ENCODE assay signal across 17 cellular contexts in genomic region chr11:122676638-122677037, GRCh38. TPM values are rescaled to one million over a fixed set of nuclear protein-coding genes. Genes with fewer than 3 reads are reported as not detected.
DNase-seq lines count a peak whose midpoint lies in the region; ATAC-seq and TF ChIP-seq lines count a peak whose summit lies in the region.
"Had no signal": no experiment of that assay in that cellular context is flagged by ENCODE, and none has a peak within 500 bp of the region (broad histone marks: within the 10 kb centered on the region; RNA-seq: fewer than 3 reads in every experiment).

No MANE protein-coding gene starts in this region.

- no peak for TF ChIP-seq POLR2A in gastroesophageal sphincter (IDR thresholded peaks at IDR 0.05)

- H3K4me3 Mint-ChIP-seq in activated naive CD8-positive, alpha-beta T cell = peak overlapping the region; percentile 59
- H3K4me3 Mint-ChIP-seq in nephron progenitor cell = no peak overlapping the region
- H3K4me3 Mint-ChIP-seq: dendritic cell treated with granulocyte-macrophage colony-stimulating factor and Interleukin-4, amounts not matched to agents 40 ng/mL and 50 ng/mL, for 4 days; stimulated activated memory B cell treated with anti-CD40 and anti-IgM and Interleukin-4, amounts not matched to agents 10 μg/mL and 1 μg/mL and 100 μg/mL, for 72 hours had no signal

- no peaks in the 10 kb centered on the region for H3K9me3 Mint-ChIP-seq in activated naive CD8-positive, alpha-beta T cell (ENCODE audit: low read depth)
- H3K9me3 Mint-ChIP-seq in nephron progenitor cell = no peaks in the 10 kb centered on the region
- H3K9me3 Mint-ChIP-seq: dendritic cell treated with granulocyte-macrophage colony-stimulating factor and Interleukin-4, amounts not matched to agents 40 ng/mL and 50 ng/mL, for 4 days; IgD-negative memory B cell; naive B cell; stimulated activated memory B cell treated with anti-CD40 and anti-IgM and Interleukin-4, amounts not matched to agents 10 μg/mL and 1 μg/mL and 100 μg/mL, for 72 hours had no signal

- peaks cover 15% of the 10 kb centered on the region for H3K27me3 ChIP-seq in gastroesophageal sphincter
- H3K27me3 ChIP-seq: SJSA1, uterus had no signal

- no peak overlapping the region for H3K4me3 ChIP-seq in gastroesophageal sphincter
- H3K4me3 ChIP-seq: left ventricle myocardium inferior, SJSA1, uterus had no signal

- no peak overlapping the region for H3K27ac ChIP-seq in gastroesophageal sphincter
- H3K27ac ChIP-seq: left ventricle myocardium inferior, SJSA1, uterus had no signal

- no peaks in the 10 kb centered on the region for H3K36me3 ChIP-seq in gastroesophageal sphincter
- H3K36me3 ChIP-seq: left ventricle myocardium inferior, SJSA1, uterus had no signal

- 87 to 100% methylated on average over 3 to 4 of the region's 4 CpGs for WGBS in gastroesophageal sphincter (ENCODE audit: low coverage in 1 of 2), 2 donors

- no peak for TF ChIP-seq EP300 in gastroesophageal sphincter (IDR thresholded peaks at IDR 0.05)

- no peaks in the 10 kb centered on the region for H3K4me1 ChIP-seq in gastroesophageal sphincter
- H3K4me1 ChIP-seq: uterus had no signal

- H3K9me3 ChIP-seq in gastroesophageal sphincter = no peaks in the 10 kb centered on the region
- H3K9me3 ChIP-seq: left ventricle myocardium inferior, SJSA1, uterus had no signal

- peaks cover 67% of the 10 kb centered on the region for H3K4me1 Mint-ChIP-seq in activated naive CD8-positive, alpha-beta T cell (ENCODE audit: low read depth)
- H3K4me1 Mint-ChIP-seq in nephron progenitor cell = peaks cover 36% of the 10 kb centered on the region

- H3K27me3 Mint-ChIP-seq in activated naive CD8-positive, alpha-beta T cell = no peaks in the 10 kb centered on the region
- peaks cover 5% of the 10 kb centered on the region for H3K27me3 Mint-ChIP-seq in nephron progenitor cell (ENCODE audit: low read depth, poor library complexity)
- H3K27me3 Mint-ChIP-seq: dendritic cell treated with granulocyte-macrophage colony-stimulating factor and Interleukin-4, amounts not matched to agents 40 ng/mL and 50 ng/mL, for 4 days; stimulated activated memory B cell treated with anti-CD40 and anti-IgM and Interleukin-4, amounts not matched to agents 10 μg/mL and 1 μg/mL and 100 μg/mL, for 72 hours had no signal

- H3K36me3 Mint-ChIP-seq in activated naive CD8-positive, alpha-beta T cell = no peaks in the 10 kb centered on the region
- no peaks in the 10 kb centered on the region for H3K36me3 Mint-ChIP-seq in nephron progenitor cell (ENCODE audit: low read depth)
- H3K36me3 Mint-ChIP-seq: naive B cell had no signal

- ATAC-seq in GM21390 (IDR thresholded peaks at IDR 0.05; ENCODE audit: unreplicated experiment) = no peak
- ATAC-seq in gastroesophageal sphincter = no peak
- ATAC-seq: stimulated activated memory B cell treated with anti-CD40 and anti-IgM and Interleukin-4, amounts not matched to agents 10 μg/mL and 1 μg/mL and 100 μg/mL, for 72 hours had no signal

- H3K27ac Mint-ChIP-seq in activated naive CD8-positive, alpha-beta T cell = peak overlapping the region; percentile 83
- peak overlapping the region; percentile 81 for H3K27ac Mint-ChIP-seq in nephron progenitor cell
- H3K27ac Mint-ChIP-seq: dendritic cell treated with granulocyte-macrophage colony-stimulating factor and Interleukin-4, amounts not matched to agents 40 ng/mL and 50 ng/mL, for 4 days; stimulated activated memory B cell treated with anti-CD40 and anti-IgM and Interleukin-4, amounts not matched to agents 10 μg/mL and 1 μg/mL and 100 μg/mL, for 72 hours had no signal

- TF ChIP-seq CTCF in nephron progenitor cell (IDR thresholded peaks at IDR 0.05) (no peak), gastroesophageal sphincter (IDR thresholded peaks at IDR 0.05) (no peak)

- DNase-seq in activated CD4-positive, alpha-beta T cell treated with anti-CD3 and anti-CD28 coated beads for 48 hours = peak; percentile 52
- no peak for DNase-seq in activated CD4-positive, alpha-beta T cell treated with anti-CD3 and anti-CD28 coated beads for 1 hour
- DNase-seq in M059J (ENCODE audit: low read depth) (peak; percentile 59), nephron progenitor cell (no peak), KG1 (lab: John Stamatoyannopoulos, UW) (no peak)
- DNase-seq: hippocampal formation, left ventricle myocardium inferior, naive B cell, NCI-H1105 treated with DMSO at 0.1 percent for 48 hours, uterus had no signal

RNA-seq across cellular contexts. Expression of gene UBASH3B, which starts 21.1 kb away (rescaled TPM):
- 14.9 and 19.3 TPM in 2 replicates for total RNA-seq in M059J (2014; rRNA removed; shearing (Covaris generic))
- total RNA-seq in gastroesophageal sphincter = 1 to 10 TPM; 1.8 to 6.6 (median 3.4) TPM

Comparison
In these comparisons a context has a peak if more than half of its experiments do, and no peak if none do; other contexts are left out.
1. DNase-seq: peak in activated CD4-positive, alpha-beta T cell treated with anti-CD3 and anti-CD28 coated beads for 48 hours (single experiment) and M059J (single experiment); none in activated CD4-positive, alpha-beta T cell treated with anti-CD3 and anti-CD28 coated beads for 1 hour (single experiment), nephron progenitor cell (single experiment) and KG1 (single experiment).